Comparison of ENCODE assay signal across 20 cellular contexts in the genomic region with DNA sequence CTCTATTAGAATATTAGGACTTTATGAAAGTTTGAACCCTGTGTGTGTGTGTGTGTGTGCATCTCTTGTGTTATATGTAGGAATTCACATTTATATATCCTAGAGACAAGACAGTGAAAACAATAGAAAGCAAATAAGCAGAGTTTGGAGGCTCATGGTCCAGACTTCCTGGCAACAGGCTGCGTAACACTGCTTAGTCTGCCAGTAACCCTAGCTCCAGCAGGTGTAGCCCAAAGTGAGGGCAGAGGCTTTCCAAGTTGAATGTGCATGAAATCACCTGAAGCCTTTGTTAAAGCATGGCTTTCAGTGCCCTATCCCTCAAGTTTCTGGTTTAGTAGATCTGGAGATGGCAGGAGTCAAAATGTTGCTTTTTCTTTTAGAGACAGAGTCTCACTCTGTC.
"Had no signal": no experiment of that assay in that cellular context is flagged by ENCODE, and none has a peak within 500 bp of the region (broad histone marks: within the 10 kb centered on the region; RNA-seq: fewer than 3 reads in every experiment).

No MANE protein-coding gene starts in this region.

- DNase-seq: MG63, NCI-H1092, NCI-H1105 treated with DMSO at 0.1 percent for 48 hours, NCI-H1436, NCI-H187, NCI-H2029, NCI-H2081 treated with DMSO at 0.1 percent for 48 hours, NCI-H345, NCI-H446 treated with DMSO at 0.1 percent for 48 hours, NCI-H526, NCI-H82, Right ventricle myocardium superior, RPMI8226, SIG-M5, SK-N-SH, SW 1271, T-cell had no signal

- H3K27me3 ChIP-seq: MG63, SJSA1 had no signal

- H3K9ac ChIP-seq: KMS-11, SK-N-SH had no signal

- H3K4me3 ChIP-seq: K562, MG63, SJSA1 had no signal

- H3K9me3 ChIP-seq: MG63, SK-N-SH had no signal

- H3K27ac ChIP-seq: SJSA1 had no signal

- H3K36me3 ChIP-seq: MG63, SJSA1 had no signal

- H3K4me1 ChIP-seq: SJSA1 had no signal

- H3K4me2 ChIP-seq: SK-N-SH had no signal

- H3K9me2 ChIP-seq: SK-N-SH had no signal
